Comparison of ENCODE assay signal across 16 cellular contexts in the genomic region with DNA sequence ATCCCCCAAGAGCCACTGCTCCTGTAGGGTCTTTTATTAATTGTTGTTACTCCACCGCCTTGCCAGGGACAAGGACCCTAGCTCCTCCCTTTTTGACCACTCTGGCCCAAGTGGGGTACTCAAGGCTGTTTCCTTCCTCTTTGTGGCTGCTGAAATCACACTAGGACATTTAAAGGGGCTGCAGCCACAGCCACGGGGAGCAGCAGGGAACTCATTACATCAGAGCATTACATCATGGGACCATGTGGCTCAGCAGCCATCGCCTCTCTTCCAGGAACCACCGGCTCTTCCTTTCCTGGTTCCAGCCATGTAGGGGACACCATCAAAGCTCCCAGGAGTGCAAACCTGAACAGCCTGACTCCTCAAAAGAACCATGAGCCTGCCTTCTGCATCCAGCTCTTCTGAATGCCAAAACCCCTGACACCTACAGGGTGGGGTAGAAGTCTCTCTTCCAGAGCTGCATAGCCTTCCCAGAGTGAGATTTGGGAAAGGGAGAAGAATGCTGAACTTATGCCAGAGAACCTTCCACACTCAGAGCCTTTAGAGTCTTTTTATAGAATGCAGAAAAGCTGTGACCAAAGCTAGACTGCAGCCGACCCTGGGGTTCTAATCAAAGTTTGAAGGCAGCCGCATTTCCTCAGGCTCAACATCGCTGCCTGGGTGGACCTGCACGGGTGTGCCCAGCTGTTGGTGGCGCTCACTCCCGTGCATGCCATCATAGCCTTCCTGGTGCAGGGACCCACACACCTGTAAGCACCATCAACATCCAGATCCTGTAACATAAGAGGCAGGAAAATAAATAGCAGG.
DNase-seq lines count a peak whose midpoint lies in the region; ATAC-seq and TF ChIP-seq lines count a peak whose summit lies in the region.
"Had no signal": no experiment of that assay in that cellular context is flagged by ENCODE, and none has a peak within 500 bp of the region (broad histone marks: within the 10 kb centered on the region; RNA-seq: fewer than 3 reads in every experiment).

No MANE protein-coding gene starts in this region.

- H3K4me1 Mint-ChIP-seq in neural progenitor cell: peaks cover 80% of the 10 kb centered on the region
- H3K4me1 Mint-ChIP-seq: T-helper 17 cell had no signal

- no peak overlapping the region for H3K4me3 ChIP-seq in NB4 (ENCODE audit: low read depth, low read length)
- H3K4me3 ChIP-seq in cardiac fibroblast (replicated peaks in 1 of 2; ENCODE audit: low read depth in 2 of 2, low read length in 2 of 2): no peak overlapping the region
- no peak overlapping the region for H3K4me3 ChIP-seq in neural progenitor cell
- H3K4me3 ChIP-seq: skin epidermis had no signal

- peaks cover 4% of the 10 kb centered on the region for H4K20me1 ChIP-seq in neural progenitor cell (ENCODE audit: low read depth)

- no peak for TF ChIP-seq POLR2A in NB4 (IDR thresholded peaks at IDR 0.05; ENCODE audit: extremely low read depth, insufficient read length)

- H3K4me2 ChIP-seq in neural progenitor cell: no peak overlapping the region

- peak overlapping the region; percentile 63 for H3K27ac Mint-ChIP-seq in neural progenitor cell
- H3K27ac Mint-ChIP-seq: T-helper 17 cell had no signal

- H3K27me3 ChIP-seq in neural progenitor cell: no peaks in the 10 kb centered on the region

- no peak overlapping the region for H3K4me3 Mint-ChIP-seq in neural progenitor cell
- H3K4me3 Mint-ChIP-seq: T-helper 17 cell had no signal

- no peaks in the 10 kb centered on the region for H3K9me3 ChIP-seq in neural progenitor cell (ENCODE audit: low read depth)

- DNase-seq in GF-D8 (lab: John Stamatoyannopoulos, UW): peak; percentile 11
- peak; percentile 86 for DNase-seq in NB4 (ENCODE audit: low read depth)
- peak; percentile 12 to 61 for DNase-seq in cardiac fibroblast (ENCODE audit: low read depth in 2 of 2)
- DNase-seq in neural progenitor cell (ENCODE audit: low spot score): no peak
- DNase-seq in GOT3 (lab: John Stamatoyannopoulos, UW): no peak
- no peak for DNase-seq in NCI-H2227 treated with DMSO at 0.1 percent for 48 hours (lab: John Stamatoyannopoulos, UW)
- DNase-seq: activated effector memory CD4-positive, alpha-beta T cell treated with Interleukin-2 at 50 U/mL for 16 hours; amygdala; GDM1; left colon; NCI-H526 treated with DMSO at 0.1 percent for 48 hours; T-helper 17 cell had no signal

- H3F3A ChIP-seq in neural progenitor cell (ENCODE audit: low read depth): no peaks in the 10 kb centered on the region

- no peak for ATAC-seq in SK-N-SH treated with all-trans-retinoic acid at 6 μM for 48 hours
- ATAC-seq in GM19395 (IDR thresholded peaks at IDR 0.05; ENCODE audit: unreplicated experiment): no peak
- ATAC-seq: left colon, T-helper 17 cell had no signal

- TF ChIP-seq CTCF in NB4 (IDR thresholded peaks at IDR 0.05; ENCODE audit: low read depth, low read length) (no peak), cardiac fibroblast (IDR thresholded peaks at IDR 0.05; ENCODE audit: low read depth, low read length) (no peak), neural progenitor cell (IDR thresholded peaks at IDR 0.05) (no peak)

- no peaks in the 10 kb centered on the region for H3K9me3 Mint-ChIP-seq in neural progenitor cell

- peaks cover 4% of the 10 kb centered on the region for H3K27me3 Mint-ChIP-seq in neural progenitor cell (ENCODE audit: insufficient read depth, low read depth)

- no peaks in the 10 kb centered on the region for H3K36me3 ChIP-seq in neural progenitor cell

- H3K79me2 ChIP-seq in neural progenitor cell (ENCODE audit: low read depth): no peaks in the 10 kb centered on the region
- H3K79me2 ChIP-seq: parathyroid adenoma had no signal

- peaks cover 38% of the 10 kb centered on the region for H3K4me1 ChIP-seq in neural progenitor cell
- H3K4me1 ChIP-seq: parathyroid adenoma had no signal

- H2AFZ ChIP-seq in neural progenitor cell (replicated peaks): no peak overlapping the region
- H2AFZ ChIP-seq: parathyroid adenoma had no signal

- H3K27ac ChIP-seq in neural progenitor cell: no peak overlapping the region
- H3K27ac ChIP-seq: parathyroid adenoma, skin epidermis had no signal

- H3K36me3 Mint-ChIP-seq in neural progenitor cell: peaks cover 1% of the 10 kb centered on the region

- no peak overlapping the region for H3K9ac ChIP-seq in neural progenitor cell
- H3K9ac ChIP-seq: parathyroid adenoma had no signal

TF ChIP-seq in SK-N-SH treated with all-trans-retinoic acid at 6 μM for 48 hours, 23 proteins besides CTCF, POLR2A, EP300 and RAD21:
- TF ChIP-seq ESRRG (CRISPR knock-in tag; IDR thresholded peaks at IDR 0.05) (no peak), ZFP30 (CRISPR knock-in tag; IDR thresholded peaks at IDR 0.05) (no peak), ZC3H10 (CRISPR knock-in tag; IDR thresholded peaks at IDR 0.05) (no peak), OSR1 (CRISPR knock-in tag; IDR thresholded peaks at IDR 0.05) (no peak), CSDC2 (CRISPR knock-in tag; IDR thresholded peaks at IDR 0.05) (no peak), ZFP3 (CRISPR knock-in tag; IDR thresholded peaks at IDR 0.05) (no peak), BACH2 (CRISPR knock-in tag; IDR thresholded peaks at IDR 0.05; ENCODE audit: borderline replicate concordance) (no peak), PPARA (CRISPR knock-in tag; IDR thresholded peaks at IDR 0.05; ENCODE audit: borderline replicate concordance) (no peak), ARNTL (CRISPR knock-in tag; IDR thresholded peaks at IDR 0.05; ENCODE audit: borderline replicate concordance, low read depth) (no peak), ZNF565 (CRISPR knock-in tag; conservative IDR thresholded peaks at IDR 0.05; ENCODE audit: low read depth) (no peak), TOX (CRISPR knock-in tag; IDR thresholded peaks at IDR 0.05; ENCODE audit: borderline replicate concordance) (no peak), ZNF8 (CRISPR knock-in tag; IDR thresholded peaks at IDR 0.05) (no peak)
- TF ChIP-seq, protein P1, sequence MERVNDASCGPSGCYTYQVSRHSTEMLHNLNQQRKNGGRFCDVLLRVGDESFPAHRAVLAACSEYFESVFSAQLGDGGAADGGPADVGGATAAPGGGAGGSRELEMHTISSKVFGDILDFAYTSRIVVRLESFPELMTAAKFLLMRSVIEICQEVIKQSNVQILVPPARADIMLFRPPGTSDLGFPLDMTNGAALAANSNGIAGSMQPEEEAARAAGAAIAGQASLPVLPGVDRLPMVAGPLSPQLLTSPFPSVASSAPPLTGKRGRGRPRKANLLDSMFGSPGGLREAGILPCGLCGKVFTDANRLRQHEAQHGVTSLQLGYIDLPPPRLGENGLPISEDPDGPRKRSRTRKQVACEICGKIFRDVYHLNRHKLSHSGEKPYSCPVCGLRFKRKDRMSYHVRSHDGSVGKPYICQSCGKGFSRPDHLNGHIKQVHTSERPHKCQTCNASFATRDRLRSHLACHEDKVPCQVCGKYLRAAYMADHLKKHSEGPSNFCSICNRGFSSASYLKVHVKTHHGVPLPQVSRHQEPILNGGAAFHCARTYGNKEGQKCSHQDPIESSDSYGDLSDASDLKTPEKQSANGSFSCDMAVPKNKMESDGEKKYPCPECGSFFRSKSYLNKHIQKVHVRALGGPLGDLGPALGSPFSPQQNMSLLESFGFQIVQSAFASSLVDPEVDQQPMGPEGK (CRISPR knock-in tag; IDR thresholded peaks at IDR 0.05; ENCODE audit: borderline replicate concordance): no peak
- TF ChIP-seq, protein P2, sequence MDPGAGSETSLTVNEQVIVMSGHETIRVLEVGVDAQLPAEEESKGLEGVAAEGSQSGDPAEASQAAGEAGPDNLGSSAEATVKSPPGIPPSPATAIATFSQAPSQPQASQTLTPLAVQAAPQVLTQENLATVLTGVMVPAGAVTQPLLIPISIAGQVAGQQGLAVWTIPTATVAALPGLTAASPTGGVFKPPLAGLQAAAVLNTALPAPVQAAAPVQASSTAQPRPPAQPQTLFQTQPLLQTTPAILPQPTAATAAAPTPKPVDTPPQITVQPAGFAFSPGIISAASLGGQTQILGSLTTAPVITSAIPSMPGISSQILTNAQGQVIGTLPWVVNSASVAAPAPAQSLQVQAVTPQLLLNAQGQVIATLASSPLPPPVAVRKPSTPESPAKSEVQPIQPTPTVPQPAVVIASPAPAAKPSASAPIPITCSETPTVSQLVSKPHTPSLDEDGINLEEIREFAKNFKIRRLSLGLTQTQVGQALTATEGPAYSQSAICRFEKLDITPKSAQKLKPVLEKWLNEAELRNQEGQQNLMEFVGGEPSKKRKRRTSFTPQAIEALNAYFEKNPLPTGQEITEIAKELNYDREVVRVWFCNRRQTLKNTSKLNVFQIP (CRISPR knock-in tag; IDR thresholded peaks at IDR 0.05; ENCODE audit: borderline replicate concordance, low read depth): no peak

Comparison
In these comparisons a context has a peak if more than half of its experiments do, and no peak if none do; other contexts are left out.
1. DNase-seq: peak in GF-D8 (single experiment), NB4 (single experiment) and cardiac fibroblast (2 of 2); none in neural progenitor cell (single experiment), GOT3 (single experiment) and NCI-H2227 treated with DMSO at 0.1 percent for 48 hours (single experiment).